Comparison of ENCODE assay signal across 26 cellular contexts in the genomic region with DNA sequence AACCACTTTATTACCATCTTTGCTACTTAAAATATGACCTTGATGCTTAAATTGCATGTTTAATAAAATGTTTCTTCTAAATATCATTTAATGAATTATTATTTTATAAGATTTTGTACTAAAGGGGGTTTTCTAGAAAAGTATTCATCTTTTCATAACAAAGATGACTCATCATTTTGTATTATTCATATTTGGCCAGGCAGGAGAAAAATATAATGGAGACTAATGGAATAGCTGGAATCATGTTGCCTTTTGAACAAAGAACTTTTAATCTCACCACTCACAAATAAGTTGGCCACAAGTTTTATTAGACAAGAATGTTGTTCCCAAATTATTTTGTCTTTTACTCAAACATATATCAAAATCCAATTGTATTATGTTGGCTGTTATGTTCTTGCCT.
"Had no signal": no experiment of that assay in that cellular context is flagged by ENCODE, and none has a peak within 500 bp of the region (broad histone marks: within the 10 kb centered on the region; RNA-seq: fewer than 3 reads in every experiment).

No MANE protein-coding gene starts in this region.

- H3K27me3 ChIP-seq: adrenal gland, body of pancreas, colonic mucosa had no signal

- H3K36me3 ChIP-seq: adrenal gland, colonic mucosa, WERI-Rb-1 had no signal

- H3K4me3 ChIP-seq: adrenal gland, body of pancreas, colonic mucosa had no signal

- ATAC-seq: activated CD4-positive, CD25-positive, alpha-beta regulatory T cell treated with anti-CD3 and anti-CD28 coated beads, Interleukin-2, amount 50 U/mL, for 24 hours; activated CD8-positive, alpha-beta T cell treated with anti-CD3 and anti-CD28 coated beads for 36 hours; activated naive CD8-positive, alpha-beta T cell treated with anti-CD3 and anti-CD28 coated beads, Interleukin-2, amount 50 U/mL, for 24 hours; activated T-cell treated with anti-CD3 and anti-CD28 coated beads, Interleukin-2, amount 50 U/mL, for 4 hours; body of pancreas; esophagus mucosa; T-helper 17 cell had no signal

- H3K27ac ChIP-seq: adrenal gland, body of pancreas, colonic mucosa, WERI-Rb-1 had no signal

- H3K9me3 ChIP-seq: adrenal gland, body of pancreas, colonic mucosa had no signal

- DNase-seq: activated B cell treated with CpG ODN at 0.5 μM for 24 hours; activated CD4-positive, alpha-beta T cell treated with anti-CD3 and anti-CD28 coated beads for 48 hours; activated CD4-positive, alpha-beta T cell treated with anti-CD3 and anti-CD28 coated beads, Interleukin-2, amount 50 U/mL, for 1 hour; activated CD4-positive, alpha-beta T cell treated with anti-CD3 and anti-CD28 coated beads, Interleukin-2, amount 50 U/mL, for 48 hours; activated CD8-positive, alpha-beta memory T cell treated with anti-CD3 and anti-CD28 coated beads for 24 hours; activated CD8-positive, alpha-beta T cell treated with anti-CD3 and anti-CD28 coated beads for 36 hours; activated effector memory CD4-positive, alpha-beta T cell treated with anti-CD3 and anti-CD28 coated beads, Interleukin-2, amount 50 U/mL, for 16 hours; activated naive CD4-positive, alpha-beta T cell treated with anti-CD3 and anti-CD28 coated beads for 36 hours; activated naive CD8-positive, alpha-beta T cell treated with anti-CD3 and anti-CD28 coated beads for 36 hours; activated naive CD8-positive, alpha-beta T cell treated with anti-CD3 and anti-CD28 coated beads, Interleukin-2, amount 50 U/mL, for 24 hours; activated T-cell treated with anti-CD3 and anti-CD28 coated beads, Interleukin-2, amount 50 U/mL, for 4 hours; adrenal gland; amygdala; aorta; body of pancreas; caudate nucleus; colonic mucosa; effector CD8-positive, alpha-beta T cell; foreskin fibroblast; head of caudate nucleus; T-helper 1 cell; T-helper 17 cell; T1000; WERI-Rb-1 had no signal

- H3K4me1 ChIP-seq: adrenal gland, body of pancreas, colonic mucosa had no signal
